ENCODE assay signal across 16 cellular contexts in genomic region chr22:40399661-40400060, GRCh38. TPM values are rescaled to one million over a fixed set of nuclear protein-coding genes. Genes with fewer than 3 reads are reported as not detected.
A peak's percentile ranks its signal among the peaks of the same experiment; 100 is the strongest.
DNase-seq lines count a peak whose midpoint lies in the region; ATAC-seq and TF ChIP-seq lines count a peak whose summit lies in the region.
"Had no signal": no experiment of that assay in that cellular context is flagged by ENCODE, and none has a peak within 500 bp of the region (broad histone marks: within the 10 kb centered on the region; RNA-seq: fewer than 3 reads in every experiment).

No MANE protein-coding gene starts in this region.

- TF ChIP-seq CTCF in Loucy (conservative IDR thresholded peaks at IDR 0.05; ENCODE audit: low read length): no peak
- no peak for TF ChIP-seq CTCF in psoas muscle (IDR thresholded peaks at IDR 0.05)
- TF ChIP-seq CTCF in nephron progenitor cell (IDR thresholded peaks at IDR 0.05): no peak
- no peak for TF ChIP-seq CTCF in SK-N-SH (IDR thresholded peaks at IDR 0.05)

- peak overlapping the region; percentile 62 for H3K4me3 Mint-ChIP-seq in activated CD4-positive, alpha-beta T cell treated with anti-CD3 and anti-CD28 coated beads, Interleukin-2, amount 10 ng/mL, durations not matched to agents 7 days and 5 days
- no peak overlapping the region for H3K4me3 Mint-ChIP-seq in nephron progenitor cell
- H3K4me3 Mint-ChIP-seq: HFFc6 had no signal

- peaks cover 15% of the 10 kb centered on the region for H4K20me1 ChIP-seq in Loucy (ENCODE audit: insufficient read depth, low read length, poor library complexity, severe bottlenecking)
- H4K20me1 ChIP-seq in SK-N-SH (ENCODE audit: insufficient read depth): no peaks in the 10 kb centered on the region

- no peak for TF ChIP-seq RAD21 in SK-N-SH (IDR thresholded peaks at IDR 0.05; ENCODE audit: low read length)

- H3K9ac ChIP-seq in Loucy (ENCODE audit: low read depth, low read length, poor library complexity, severe bottlenecking): no peak overlapping the region
- no peak overlapping the region for H3K9ac ChIP-seq in SK-N-SH
- H3K9ac ChIP-seq: KMS-11 had no signal

- H3F3A ChIP-seq in Loucy (ENCODE audit: low read depth): peaks cover 5% of the 10 kb centered on the region
- no peaks in the 10 kb centered on the region for H3F3A ChIP-seq in SK-N-SH (replicated peaks; ENCODE audit: insufficient read depth)

- no peaks in the 10 kb centered on the region for H3K27me3 Mint-ChIP-seq in activated CD4-positive, alpha-beta T cell treated with anti-CD3 and anti-CD28 coated beads, Interleukin-2, amount 10 ng/mL, durations not matched to agents 7 days and 5 days
- H3K27me3 Mint-ChIP-seq in nephron progenitor cell (ENCODE audit: low read depth, poor library complexity): peaks cover 2% of the 10 kb centered on the region

- H3K27me3 ChIP-seq in Loucy (ENCODE audit: insufficient read depth, low read length, poor library complexity, severe bottlenecking) (no peaks in the 10 kb centered on the region), psoas muscle (ENCODE audit: insufficient read depth in 3 of 3, low read length in 2 of 3) (no peaks in the 10 kb centered on the region), SK-N-SH (ENCODE audit: insufficient read depth) (no peaks in the 10 kb centered on the region)
- H3K27me3 ChIP-seq: body of pancreas, uterus had no signal

- DNase-seq in activated CD4-positive, alpha-beta T cell treated with anti-CD3 and anti-CD28 coated beads, Interleukin-2, amount 10 ng/mL, durations not matched to agents 7 days and 5 days: no peak
- DNase-seq in activated CD4-positive, alpha-beta T cell treated with anti-CD3 and anti-CD28 coated beads for 48 hours: no peak
- DNase-seq in cerebellum (ENCODE audit: low spot score) (peak; percentile 87), psoas muscle (no peak), nephron progenitor cell (no peak), SIG-M5 (lab: John Stamatoyannopoulos, UW) (no peak), SK-N-SH (no peak)
- DNase-seq: HFFc6; NCI-H1930; NK-92 treated with Interleukin-12 subunit alpha and Interleukin-12 subunit beta, amount 100 ng/mL, for 24 hours; SW 1271; uterus had no signal

- H3K9me2 ChIP-seq in Loucy (replicated peaks; ENCODE audit: low read depth, low read length) (no peaks in the 10 kb centered on the region), SK-N-SH (no peaks in the 10 kb centered on the region)

- no peak overlapping the region for H2AFZ ChIP-seq in Loucy (ENCODE audit: low read length)
- H2AFZ ChIP-seq in SK-N-SH (ENCODE audit: low read depth): no peak overlapping the region

- H3K4me1 Mint-ChIP-seq in activated CD4-positive, alpha-beta T cell treated with anti-CD3 and anti-CD28 coated beads, Interleukin-2, amount 10 ng/mL, durations not matched to agents 7 days and 5 days: peaks cover 72% of the 10 kb centered on the region
- H3K4me1 Mint-ChIP-seq in nephron progenitor cell: peaks cover 25% of the 10 kb centered on the region

- H3K4me2 ChIP-seq in Loucy (ENCODE audit: low read depth, low read length, poor library complexity, severe bottlenecking): peak overlapping the region; percentile 73
- H3K4me2 ChIP-seq in SK-N-SH: no peak overlapping the region
- H3K4me2 ChIP-seq: KMS-11 had no signal

- H3K4me3 ChIP-seq in Loucy (ENCODE audit: low read length, poor library complexity, severe bottlenecking) (peak overlapping the region; percentile 50), psoas muscle (no peak overlapping the region), SK-N-SH (ENCODE audit: low read depth in 2 of 2, low read length in 1 of 2) (no peak overlapping the region)
- H3K4me3 ChIP-seq: body of pancreas, uterus had no signal

- POLR2A ChIA-PET in activated CD4-positive, alpha-beta T cell treated with anti-CD3 and anti-CD28 coated beads, Interleukin-2, amount 10 ng/mL, durations not matched to agents 7 days and 5 days (lab: Charles Lee): no interaction called here
- POLR2A ChIA-PET in SK-N-SH (lab: Yijun Ruan, JAX): no interaction called here

- 25 to 46% (median 29%) methylated on average over 2 of the region's 2 CpGs for WGBS in psoas muscle, 3 donors
- no CpG with 5 or more reads among the region's 2 CpGs for WGBS in SK-N-SH (ENCODE audit: low lambda C conversion rate)

- peak overlapping the region; percentile 91 for H3K27ac Mint-ChIP-seq in activated CD4-positive, alpha-beta T cell treated with anti-CD3 and anti-CD28 coated beads, Interleukin-2, amount 10 ng/mL, durations not matched to agents 7 days and 5 days
- H3K27ac Mint-ChIP-seq in nephron progenitor cell: no peak overlapping the region
- H3K27ac Mint-ChIP-seq: HFFc6 had no signal

- no peak for TF ChIP-seq EP300 in SK-N-SH (IDR thresholded peaks at IDR 0.05; ENCODE audit: borderline replicate concordance in 1 of 2, low read depth in 1 of 2, low read length in 1 of 2)

- peak; percentile 36 to 63 (median 46) for ATAC-seq in psoas muscle
- ATAC-seq: body of pancreas, sciatic nerve had no signal

- H3K4me1 ChIP-seq in Loucy (ENCODE audit: insufficient read depth, low read length, poor library complexity, severe bottlenecking): peaks cover 51% of the 10 kb centered on the region
- H3K4me1 ChIP-seq in psoas muscle: peaks cover 8% of the 10 kb centered on the region
- H3K4me1 ChIP-seq in SK-N-SH (ENCODE audit: control insufficient read depth in 1 of 2, insufficient read depth in 2 of 2, low read depth in 1 of 2, low read length in 1 of 2): peaks cover 0 to 10% of the 10 kb centered on the region in 2 experiments; a peak in 2 of 4 replicates
- H3K4me1 ChIP-seq: uterus had no signal

- H3K9me3 ChIP-seq in Loucy (ENCODE audit: insufficient read depth, low read depth, low read length) (no peaks in the 10 kb centered on the region), psoas muscle (no peaks in the 10 kb centered on the region), SK-N-SH (no peaks in the 10 kb centered on the region)
- H3K9me3 ChIP-seq: body of pancreas, uterus had no signal

- H3K79me2 ChIP-seq in Loucy (ENCODE audit: insufficient read depth, low read length) (no peaks in the 10 kb centered on the region), SK-N-SH (ENCODE audit: insufficient read depth) (no peaks in the 10 kb centered on the region)

- H3K27ac ChIP-seq in psoas muscle: peak overlapping the region; percentile 26
- H3K27ac ChIP-seq in SK-N-SH (ENCODE audit: low read depth in 2 of 2, low read length in 1 of 2): no peak overlapping the region
- H3K27ac ChIP-seq: body of pancreas, KMS-11, uterus had no signal

- H3K36me3 ChIP-seq in Loucy (ENCODE audit: insufficient read depth, low read length) (peaks cover 5% of the 10 kb centered on the region; the same call in 1 of the 2 replicates), psoas muscle (ENCODE audit: insufficient read depth in 1 of 2, low read depth in 1 of 2) (peaks cover 0 to 45% of the 10 kb centered on the region in 2 donors), SK-N-SH (replicated peaks in 1 of 2; ENCODE audit: control insufficient read depth in 1 of 2, insufficient read depth in 2 of 2, low read length in 1 of 2) (peaks cover 0 to 5% of the 10 kb centered on the region in 2 experiments)
- H3K36me3 ChIP-seq: uterus had no signal

- CTCF ChIA-PET in activated CD4-positive, alpha-beta T cell treated with anti-CD3 and anti-CD28 coated beads, Interleukin-2, amount 10 ng/mL, durations not matched to agents 7 days and 5 days (lab: Charles Lee): interaction anchor here (0.8 to 1.4 kb wide), 5 partner anchors 10 to 176 kb away, joined by 3 to 5 read pairs (median 3); no protein-coding TSS in a partner anchor
- CTCF ChIA-PET in SK-N-SH (lab: Yijun Ruan, JAX): no interaction called here

- no peaks in the 10 kb centered on the region for H3K9me3 Mint-ChIP-seq in activated CD4-positive, alpha-beta T cell treated with anti-CD3 and anti-CD28 coated beads, Interleukin-2, amount 10 ng/mL, durations not matched to agents 7 days and 5 days
- no peaks in the 10 kb centered on the region for H3K9me3 Mint-ChIP-seq in nephron progenitor cell
- H3K9me3 Mint-ChIP-seq: HFFc6 had no signal

- intact Hi-C loops in psoas muscle (cut with DNase I): no loop called here

- H3K36me3 Mint-ChIP-seq in activated CD4-positive, alpha-beta T cell treated with anti-CD3 and anti-CD28 coated beads, Interleukin-2, amount 10 ng/mL, durations not matched to agents 7 days and 5 days (ENCODE audit: low read depth): peaks cover 43% of the 10 kb centered on the region
- peaks cover 35% of the 10 kb centered on the region for H3K36me3 Mint-ChIP-seq in nephron progenitor cell (ENCODE audit: low read depth)

TF ChIP-seq in SK-N-SH, 30 proteins besides CTCF, POLR2A, EP300 and RAD21 (continues in another document):
- TF ChIP-seq SIN3A (IDR thresholded peaks at IDR 0.05; ENCODE audit: borderline replicate concordance, low read depth, low read length) (no peak), TEAD4 (IDR thresholded peaks at IDR 0.05; ENCODE audit: borderline replicate concordance, insufficient read depth) (no peak), IRF3 (IDR thresholded peaks at IDR 0.05; ENCODE audit: low read depth, low read length) (no peak)

RNA-seq across cellular contexts. Expression of gene SGSM3, which starts 29.3 kb away (rescaled TPM):
- 10 to 100 TPM; 79.6 to 92.4 TPM for total RNA-seq in activated CD4-positive, alpha-beta T cell treated with anti-CD3 and anti-CD28 coated beads, Interleukin-2, amount 10 ng/mL, durations not matched to agents 7 days and 5 days
- 32.7 TPM for total RNA-seq in cerebellum
- 10 to 100 TPM; 15.3 to 36.5 (median 22.3) TPM for total RNA-seq in psoas muscle
- 10 to 100 TPM; 15.6 to 31.5 (median 23.0) TPM for polyA plus RNA-seq in psoas muscle
- polyA plus RNA-seq in SK-N-SH (2012; rRNA removed): 42.3 and 46.4 TPM in 2 replicates
- polyA plus RNA-seq in SK-N-SH (2012; cell fraction: cytosol; rRNA removed): 8.3 and 13.8 TPM in 2 replicates
- polyA plus RNA-seq in SK-N-SH (2012; cell fraction: nucleus; rRNA removed): 268 and 294 TPM in 2 replicates

RNA-seq across cellular contexts. Expression of gene ADSL, which starts 53.4 kb away (rescaled TPM):
- total RNA-seq in activated CD4-positive, alpha-beta T cell treated with anti-CD3 and anti-CD28 coated beads, Interleukin-2, amount 10 ng/mL, durations not matched to agents 7 days and 5 days: 100 to 1,000 TPM; 124 to 130 TPM
- total RNA-seq in cerebellum (48.7 TPM), psoas muscle (100 to 1,000 TPM; 114 to 170 (median 141) TPM)
- polyA plus RNA-seq in psoas muscle (100 to 1,000 TPM; 133 to 168 (median 153) TPM), SK-N-SH (2012; rRNA removed) (79.7 and 99.1 TPM in 2 replicates)
- polyA plus RNA-seq in SK-N-SH (2012; cell fraction: cytosol; rRNA removed): 74.0 and 89.9 TPM in 2 replicates
- 87.8 and 113 TPM in 2 replicates for polyA plus RNA-seq in SK-N-SH (2012; cell fraction: nucleus; rRNA removed)
